ENCODE assay signal across 24 cellular contexts in the genomic region with DNA sequence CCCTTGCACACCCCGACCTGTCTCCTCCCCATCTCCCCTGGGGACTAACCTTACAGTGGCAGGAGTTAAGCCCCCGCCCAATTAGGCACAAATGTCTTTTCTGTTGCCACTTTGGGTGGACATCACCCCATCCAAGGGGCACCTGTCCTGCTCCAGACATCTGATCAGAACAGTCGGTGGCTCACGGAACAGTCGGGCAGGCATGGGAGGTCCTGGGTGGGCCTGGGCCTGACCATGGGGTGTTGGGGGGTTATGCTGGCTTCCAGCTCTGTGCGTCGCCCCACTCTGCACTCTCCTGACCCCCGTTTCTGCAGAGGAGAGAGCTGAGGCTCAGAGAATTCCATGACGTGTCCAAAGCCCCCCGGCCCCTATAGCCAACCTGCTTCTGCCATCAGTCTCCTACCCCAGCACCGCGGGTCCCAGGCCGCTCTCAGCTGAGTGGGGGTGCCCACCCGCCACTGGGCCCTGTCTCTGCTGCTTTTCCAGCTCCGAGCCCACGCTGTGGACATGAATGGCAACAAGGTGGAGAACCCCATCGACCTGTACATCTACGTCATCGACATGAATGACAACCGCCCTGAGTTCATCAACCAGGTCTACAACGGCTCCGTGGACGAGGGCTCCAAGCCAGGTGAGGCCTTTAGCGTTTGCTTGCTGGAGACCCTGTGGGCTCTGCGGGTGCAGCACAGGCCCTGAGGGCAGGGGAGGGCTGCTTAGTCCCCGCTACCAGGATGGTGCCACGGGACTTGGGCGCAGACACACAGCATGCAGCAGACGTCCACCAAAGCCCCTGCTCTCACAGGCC.
"Had no signal": no experiment of that assay in that cellular context is flagged by ENCODE, and none has a peak within 500 bp of the region (broad histone marks: within the 10 kb centered on the region; RNA-seq: fewer than 3 reads in every experiment).

No MANE protein-coding gene starts in this region.

- FAIRE-seq: endometrium had no signal

- H3K9me3 ChIP-seq: esophagus squamous epithelium, mucosa of descending colon, prostate gland, right atrium auricular region, testis had no signal

- H3K4me1 ChIP-seq: esophagus squamous epithelium, prostate gland, right atrium auricular region, spleen, testis, tibial artery had no signal

- ATAC-seq: effector memory CD8-positive, alpha-beta T cell; mucosa of descending colon; natural killer cell treated with Interleukin-12 subunit alpha and Interleukin-12 subunit beta and Interleukin-15 and Interleukin-18, amount 100 ng/mL, for 72 hours; stimulated activated naive CD8-positive, alpha-beta T cell treated with anti-CD3 and anti-CD28 coated beads, Interleukin-15, Interleukin-2, amounts not matched to agents 100 U/mL and 50 U/mL, for 24 hours had no signal

- H3K4me3 ChIP-seq: esophagus squamous epithelium, mucosa of descending colon, prostate gland, right atrium auricular region, skin epidermis, spleen, testis, tibial artery had no signal

- H3K36me3 ChIP-seq: esophagus squamous epithelium, prostate gland, right atrium auricular region, spleen, tibial artery had no signal

- H3K27ac ChIP-seq: esophagus squamous epithelium, prostate gland, right atrium auricular region, skin epidermis, spleen, testis, tibial artery had no signal

- DNase-seq: cortex of kidney; effector memory CD8-positive, alpha-beta T cell; erythroblast; esophagus squamous epithelium; foreskin melanocyte; glutamatergic neuron; hypothalamus; immature natural killer cell; islet precursor cell; mesenchymal stem cell; naive B cell; nucleus accumbens; stimulated activated CD4-positive, alpha-beta T cell treated with anti-CD3 and anti-CD28 coated beads, Interleukin-4, amount 100 ng/mL, for 4 hours; stimulated activated naive CD8-positive, alpha-beta T cell treated with anti-CD3 and anti-CD28 coated beads, Interleukin-15, Interleukin-2, amounts not matched to agents 100 U/mL and 50 U/mL, for 24 hours; substantia nigra; testis; tibial artery had no signal

- H3K27me3 ChIP-seq: testis had no signal
